8 cellular contexts compared by ENCODE assay signal in the genomic region with DNA sequence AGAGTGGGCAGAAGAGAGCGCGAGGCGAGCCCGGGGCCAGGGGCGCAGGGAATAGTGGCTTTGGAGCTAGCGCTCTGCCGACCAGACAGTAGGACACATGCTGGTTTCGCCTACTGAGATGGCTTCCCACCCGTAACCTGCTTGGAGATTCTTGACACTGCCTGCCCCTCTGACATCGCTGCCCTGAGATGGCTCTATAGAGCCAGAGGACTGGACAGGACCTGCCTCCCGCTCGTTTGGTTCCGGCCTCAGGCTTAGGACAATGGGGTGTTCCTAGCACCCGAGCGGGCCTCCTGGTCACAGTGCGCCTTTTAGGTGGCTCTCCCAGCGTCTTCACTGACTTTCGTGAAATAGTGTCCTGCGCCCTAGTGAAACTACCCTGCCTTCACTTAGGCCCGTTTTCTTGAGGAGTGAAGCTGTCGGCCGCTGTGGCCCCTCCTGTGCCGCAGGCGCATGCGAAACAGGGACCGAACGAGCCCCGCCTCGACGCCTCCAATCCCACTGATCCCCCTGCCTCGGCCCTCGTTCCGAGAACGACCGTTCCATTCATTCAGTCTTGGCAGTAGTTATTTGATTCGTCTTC. TPM values are rescaled to one million over a fixed set of nuclear protein-coding genes. Genes with fewer than 3 reads are reported as not detected.
DNase-seq lines count a peak whose midpoint lies in the region; ATAC-seq and TF ChIP-seq lines count a peak whose summit lies in the region.

No MANE protein-coding gene starts in this region.

- TF ChIP-seq EP300 in Ishikawa (IDR thresholded peaks at IDR 0.05; ENCODE audit: borderline replicate concordance), result no peak

- CTCF ChIA-PET in activated CD4-positive, alpha-beta memory T cell treated with anti-CD3 and anti-CD28 coated beads, Interleukin-2, amount 10 ng/mL, durations not matched to agents 7 days and 5 days (lab: Charles Lee), result interaction anchor here (0.7 kb wide), 1 partner anchor 184 kb away, joined by 3 read pairs; no protein-coding TSS in a partner anchor

- peak overlapping the region; percentile 92 for H3K4me3 Mint-ChIP-seq in activated CD4-positive, alpha-beta memory T cell treated with anti-CD3 and anti-CD28 coated beads, Interleukin-2, amount 10 ng/mL, durations not matched to agents 7 days and 5 days
- H3K4me3 Mint-ChIP-seq in effector memory CD8-positive, alpha-beta T cell, result peak overlapping the region; percentile 94 to 95

- peak; percentile 19 for DNase-seq in NK-92 treated with Interleukin-12 subunit alpha and Interleukin-12 subunit beta, amount 100 ng/mL, for 24 hours (lab: John Stamatoyannopoulos, UW)
- DNase-seq in NK-92 (lab: John Stamatoyannopoulos, UW; ENCODE audit: unreplicated experiment) (no peak), mesenteric fat pad (ENCODE audit: low spot score) (peak; percentile 91), SKM-1 treated with dmso at 0.1 percent for 144 hours (lab: John Stamatoyannopoulos, UW; ENCODE audit: unreplicated experiment) (no peak)
- peak; percentile 21 for DNase-seq in activated CD4-positive, alpha-beta memory T cell treated with anti-CD3 and anti-CD28 coated beads, Interleukin-2, amount 10 ng/mL, durations not matched to agents 7 days and 5 days
- peak in 2 of 3 experiments; percentile 6 to 12 for DNase-seq in effector memory CD8-positive, alpha-beta T cell

- no peaks in the 10 kb centered on the region for H3K9me3 Mint-ChIP-seq in activated CD4-positive, alpha-beta memory T cell treated with anti-CD3 and anti-CD28 coated beads, Interleukin-2, amount 10 ng/mL, durations not matched to agents 7 days and 5 days
- H3K9me3 Mint-ChIP-seq in effector memory CD8-positive, alpha-beta T cell, result no peaks in the 10 kb centered on the region

- POLR2A ChIA-PET in activated CD4-positive, alpha-beta memory T cell treated with anti-CD3 and anti-CD28 coated beads, Interleukin-2, amount 10 ng/mL, durations not matched to agents 7 days and 5 days (lab: Charles Lee), result interaction anchor here (0.6 to 2.6 kb wide), 18 partner anchors 32 to 308 kb away, joined by 3 to 101 read pairs (median 7); partner anchors contain the start of genes IL2RG, MED12, NONO and OGT

- H3K27ac Mint-ChIP-seq in activated CD4-positive, alpha-beta memory T cell treated with anti-CD3 and anti-CD28 coated beads, Interleukin-2, amount 10 ng/mL, durations not matched to agents 7 days and 5 days, result peak overlapping the region; percentile 99
- H3K27ac Mint-ChIP-seq in effector memory CD8-positive, alpha-beta T cell, result peak overlapping the region; percentile 98 to 99

- H3K27me3 Mint-ChIP-seq in activated CD4-positive, alpha-beta memory T cell treated with anti-CD3 and anti-CD28 coated beads, Interleukin-2, amount 10 ng/mL, durations not matched to agents 7 days and 5 days, result no peaks in the 10 kb centered on the region
- no peaks in the 10 kb centered on the region for H3K27me3 Mint-ChIP-seq in effector memory CD8-positive, alpha-beta T cell

- peaks cover 30% of the 10 kb centered on the region for H3K36me3 Mint-ChIP-seq in activated CD4-positive, alpha-beta memory T cell treated with anti-CD3 and anti-CD28 coated beads, Interleukin-2, amount 10 ng/mL, durations not matched to agents 7 days and 5 days (ENCODE audit: low read depth)
- H3K36me3 Mint-ChIP-seq in effector memory CD8-positive, alpha-beta T cell (ENCODE audit: insufficient read depth), result peaks cover 33% of the 10 kb centered on the region

- H3K4me1 Mint-ChIP-seq in activated CD4-positive, alpha-beta memory T cell treated with anti-CD3 and anti-CD28 coated beads, Interleukin-2, amount 10 ng/mL, durations not matched to agents 7 days and 5 days, result peaks cover 33% of the 10 kb centered on the region
- peaks cover 26 to 28% of the 10 kb centered on the region in 2 donors for H3K4me1 Mint-ChIP-seq in effector memory CD8-positive, alpha-beta T cell (ENCODE audit: low read depth in 2 of 2)

- no peak for TF ChIP-seq RAD21 in Ishikawa (IDR thresholded peaks at IDR 0.05; ENCODE audit: low read depth)

- peak overlapping the region; percentile 74 for H3K27ac ChIP-seq in temporal lobe (ENCODE audit: low read depth, low read length)

- ATAC-seq in effector memory CD8-positive, alpha-beta T cell (replicated peaks), result no peak

TF ChIP-seq in Ishikawa, 13 proteins besides CTCF, POLR2A, EP300 and RAD21:
- TF ChIP-seq, protein P1, sequence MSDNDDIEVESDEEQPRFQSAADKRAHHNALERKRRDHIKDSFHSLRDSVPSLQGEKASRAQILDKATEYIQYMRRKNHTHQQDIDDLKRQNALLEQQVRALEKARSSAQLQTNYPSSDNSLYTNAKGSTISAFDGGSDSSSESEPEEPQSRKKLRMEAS (IDR thresholded peaks at IDR 0.05), result peak; percentile 20; the same call in 1 of the 2 replicates
- no peak for TF ChIP-seq FOXM1 (IDR thresholded peaks at IDR 0.05; ENCODE audit: borderline replicate concordance, low read depth)

RNA-seq across cellular contexts. Expression of gene TAF1, which starts 0.6 kb away (rescaled TPM):
- 10 to 100 TPM; 29.0 to 33.0 TPM for total RNA-seq in activated CD4-positive, alpha-beta memory T cell treated with anti-CD3 and anti-CD28 coated beads, Interleukin-2, amount 10 ng/mL, durations not matched to agents 7 days and 5 days
- total RNA-seq in mesenteric fat pad, result 36.9 TPM
- 43.8 TPM for total RNA-seq in temporal lobe

Comparison
In these comparisons a context has a peak if more than half of its experiments do, and no peak if none do; other contexts are left out.
1. DNase-seq: peak in NK-92 treated with Interleukin-12 subunit alpha and Interleukin-12 subunit beta, amount 100 ng/mL, for 24 hours (single experiment), activated CD4-positive, alpha-beta memory T cell treated with anti-CD3 and anti-CD28 coated beads, Interleukin-2, amount 10 ng/mL, durations not matched to agents 7 days and 5 days (single experiment), effector memory CD8-positive, alpha-beta T cell (2 of 3) and mesenteric fat pad (single experiment); none in NK-92 (single experiment) and SKM-1 treated with dmso at 0.1 percent for 144 hours (single experiment).